1 cellular context compared by ENCODE assay signal in genomic region chr11:50298182-50298988, GRCh38.
A peak's percentile ranks its signal among the peaks of the same experiment; 100 is the strongest.
TF ChIP-seq lines count a peak whose summit lies in the region.

No MANE protein-coding gene starts in this region.

TF ChIP-seq in K562, 482 proteins besides CTCF, POLR2A, EP300 and RAD21 (continued from another document):
- TF ChIP-seq VEZF1 (CRISPR knock-in tag; IDR thresholded peaks at IDR 0.05) (peak; percentile 51; the same call in 1 of the 2 replicates), YY1 (IDR thresholded peaks at IDR 0.05; ENCODE audit: borderline replicate concordance in 1 of 3, control insufficient read depth in 1 of 3, extremely low read depth in 1 of 3, insufficient read depth in 3 of 3, insufficient read length in 1 of 3, insufficient replicate concordance in 2 of 3, low read depth in 1 of 3, low read length in 2 of 3) (peak in 1 of 3 experiments; percentile 3)
